ENCODE assay signal across 1 cellular context in the genomic region with DNA sequence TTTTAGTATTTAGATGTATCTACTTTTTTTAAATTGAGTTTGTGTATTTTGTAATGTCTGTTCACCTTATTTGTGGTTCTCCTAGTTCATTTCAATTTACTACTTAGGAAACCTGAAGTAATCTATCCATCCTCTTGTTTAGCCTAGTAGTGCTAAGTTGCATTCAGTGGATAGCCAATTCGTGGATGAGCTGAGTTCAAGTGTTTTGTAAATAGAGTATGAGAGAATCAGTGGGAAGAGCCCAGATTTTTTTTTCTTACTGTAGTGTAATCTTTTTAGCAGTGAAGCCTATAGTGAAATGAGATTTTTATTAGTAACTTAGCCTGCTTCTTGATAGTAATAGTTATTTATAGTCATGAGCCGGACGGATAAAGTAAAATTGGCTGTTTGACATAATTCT.
TF ChIP-seq lines count a peak whose summit lies in the region.

No MANE protein-coding gene starts in this region.

TF ChIP-seq in A549, 52 proteins besides CTCF, POLR2A, EP300 and RAD21:
- TF ChIP-seq, protein P1, sequence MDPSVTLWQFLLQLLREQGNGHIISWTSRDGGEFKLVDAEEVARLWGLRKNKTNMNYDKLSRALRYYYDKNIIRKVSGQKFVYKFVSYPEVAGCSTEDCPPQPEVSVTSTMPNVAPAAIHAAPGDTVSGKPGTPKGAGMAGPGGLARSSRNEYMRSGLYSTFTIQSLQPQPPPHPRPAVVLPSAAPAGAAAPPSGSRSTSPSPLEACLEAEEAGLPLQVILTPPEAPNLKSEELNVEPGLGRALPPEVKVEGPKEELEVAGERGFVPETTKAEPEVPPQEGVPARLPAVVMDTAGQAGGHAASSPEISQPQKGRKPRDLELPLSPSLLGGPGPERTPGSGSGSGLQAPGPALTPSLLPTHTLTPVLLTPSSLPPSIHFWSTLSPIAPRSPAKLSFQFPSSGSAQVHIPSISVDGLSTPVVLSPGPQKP (IDR thresholded peaks at IDR 0.05; ENCODE audit: low read depth, low read length), result no peak
- TF ChIP-seq, protein P2, sequence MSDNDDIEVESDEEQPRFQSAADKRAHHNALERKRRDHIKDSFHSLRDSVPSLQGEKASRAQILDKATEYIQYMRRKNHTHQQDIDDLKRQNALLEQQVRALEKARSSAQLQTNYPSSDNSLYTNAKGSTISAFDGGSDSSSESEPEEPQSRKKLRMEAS (IDR thresholded peaks at IDR 0.05), result no peak
- TF ChIP-seq CBX8 (IDR thresholded peaks at IDR 0.05) (no peak), SMC3 (IDR thresholded peaks at IDR 0.05) (no peak), KDM1A (IDR thresholded peaks at IDR 0.05; ENCODE audit: low read depth) (no peak), RFX5 (IDR thresholded peaks at IDR 0.05) (no peak), NFE2L2 (conservative IDR thresholded peaks at IDR 0.05; ENCODE audit: low read length) (no peak), KDM5A (IDR thresholded peaks at IDR 0.05) (no peak), ZC3H11A (IDR thresholded peaks at IDR 0.05) (no peak), CBX2 (IDR thresholded peaks at IDR 0.05; ENCODE audit: borderline replicate concordance, low read depth) (no peak), ZNF302 (CRISPR knock-in tag; IDR thresholded peaks at IDR 0.05) (no peak), EHMT2 (IDR thresholded peaks at IDR 0.05; ENCODE audit: low read depth) (no peak), SREBF2 (IDR thresholded peaks at IDR 0.05) (no peak), GATA3 (IDR thresholded peaks at IDR 0.05; ENCODE audit: borderline replicate concordance) (no peak), ZFP36 (IDR thresholded peaks at IDR 0.05; ENCODE audit: borderline replicate concordance, partially characterized antibody) (no peak)
- TF ChIP-seq, protein P3, sequence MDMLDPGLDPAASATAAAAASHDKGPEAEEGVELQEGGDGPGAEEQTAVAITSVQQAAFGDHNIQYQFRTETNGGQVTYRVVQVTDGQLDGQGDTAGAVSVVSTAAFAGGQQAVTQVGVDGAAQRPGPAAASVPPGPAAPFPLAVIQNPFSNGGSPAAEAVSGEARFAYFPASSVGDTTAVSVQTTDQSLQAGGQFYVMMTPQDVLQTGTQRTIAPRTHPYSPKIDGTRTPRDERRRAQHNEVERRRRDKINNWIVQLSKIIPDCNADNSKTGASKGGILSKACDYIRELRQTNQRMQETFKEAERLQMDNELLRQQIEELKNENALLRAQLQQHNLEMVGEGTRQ (IDR thresholded peaks at IDR 0.05), result no peak
